In genomic region chr16:72076991-72077706, GRCh38 we compare ENCODE assay signal across 7 cellular contexts. TPM values are rescaled to one million over a fixed set of nuclear protein-coding genes. Genes with fewer than 3 reads are reported as not detected.
"Had no signal": no experiment of that assay in that cellular context is flagged by ENCODE, and none has a peak within 500 bp of the region (broad histone marks: within the 10 kb centered on the region; RNA-seq: fewer than 3 reads in every experiment).

No MANE protein-coding gene starts in this region.

RNA-seq across cellular contexts. Expression of gene HPR, which starts 14.1 kb away (rescaled TPM):
- total RNA-seq: GM23248, GM23338, H1, H4, H7, H9, HFFc6 had no signal
- polyA plus RNA-seq: GM23248, GM23338 had no signal

RNA-seq across cellular contexts. Expression of gene HP, which starts 22.8 kb away (rescaled TPM):
- total RNA-seq: GM23248, GM23338, H1, H9, HFFc6 had no signal
- polyA plus RNA-seq: GM23248, H1 had no signal
